In the genomic region with DNA sequence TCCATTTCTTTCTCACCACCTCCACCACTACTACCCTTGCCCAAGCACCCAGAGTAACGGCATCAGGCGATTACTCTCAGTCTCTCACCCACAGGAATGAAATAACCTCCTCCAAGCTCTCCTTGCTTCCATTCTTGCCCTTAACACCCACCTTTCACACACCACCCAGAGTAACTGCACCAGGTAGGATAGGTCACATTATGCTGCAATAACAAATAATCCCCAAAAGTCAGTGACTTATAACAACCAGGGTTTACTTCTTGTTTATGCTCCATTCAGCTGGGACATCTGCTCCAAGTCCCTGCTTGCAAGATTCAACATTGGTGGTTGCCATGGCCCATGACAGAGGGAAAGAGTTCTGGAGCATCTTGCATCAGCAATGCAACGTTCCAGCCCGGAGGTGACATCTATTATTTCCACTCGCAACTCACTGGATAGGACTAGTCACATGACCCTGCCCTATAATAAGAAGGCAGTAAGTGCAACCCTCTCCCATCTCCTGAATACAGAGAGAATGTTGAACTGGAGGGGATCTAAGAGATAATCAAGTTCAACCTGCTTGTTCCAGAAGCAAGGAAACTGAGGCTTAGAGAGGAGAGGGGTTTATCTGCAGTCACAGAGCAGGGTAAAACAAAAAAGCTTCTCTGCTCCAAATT, we compare ENCODE assay signal across 24 cellular contexts.
"Had no signal": no experiment of that assay in that cellular context is flagged by ENCODE, and none has a peak within 500 bp of the region (broad histone marks: within the 10 kb centered on the region; RNA-seq: fewer than 3 reads in every experiment).

No MANE protein-coding gene starts in this region.

- H3K4me3 Mint-ChIP-seq: mesothelial cell of epicardium, naive B cell had no signal

- H3K27ac Mint-ChIP-seq: mesothelial cell of epicardium, naive B cell had no signal

- H3K9me3 Mint-ChIP-seq: mesothelial cell of epicardium had no signal

- H3K4me1 ChIP-seq: colonic mucosa, esophagus muscularis mucosa, foreskin keratinocyte, gastroesophageal sphincter, heart right ventricle, left lung, lower lobe of right lung had no signal

- H3K36me3 Mint-ChIP-seq: mesothelial cell of epicardium, naive B cell had no signal

- H3K27me3 ChIP-seq: colonic mucosa, foreskin keratinocyte had no signal

- ATAC-seq: foreskin keratinocyte, gastroesophageal sphincter, heart right ventricle, left cardiac atrium, left lung, left ventricle myocardium superior, lower lobe of right lung, mucosa of descending colon had no signal

- H3K27ac ChIP-seq: colonic mucosa, dorsolateral prefrontal cortex, esophagus muscularis mucosa, foreskin keratinocyte, gastroesophageal sphincter, heart right ventricle, left lung, lower lobe of right lung had no signal

- FAIRE-seq: endothelial cell of umbilical vein, frontal cortex, islet of Langerhans, keratinocyte had no signal

- DNase-seq: colonic mucosa; cortex of kidney; dermis blood vessel endothelial cell; dorsolateral prefrontal cortex; effector CD4-positive, alpha-beta T cell; effector memory CD4-positive, alpha-beta T cell; foreskin keratinocyte; head of caudate nucleus; heart right ventricle; hippocampal formation; left cardiac atrium; left lung; left ventricle myocardium superior; lower lobe of right lung; mesenchymal stem cell; mucosa of descending colon; naive B cell had no signal

- H3K36me3 ChIP-seq: colonic mucosa, esophagus muscularis mucosa, gastroesophageal sphincter, heart right ventricle, left lung, lower lobe of right lung had no signal

- H3K9me3 ChIP-seq: colonic mucosa, esophagus muscularis mucosa, gastroesophageal sphincter, heart right ventricle, left lung, lower lobe of right lung, mucosa of descending colon had no signal

- H3K4me1 Mint-ChIP-seq: mesothelial cell of epicardium, naive B cell had no signal

- H3K4me3 ChIP-seq: colonic mucosa, dorsolateral prefrontal cortex, esophagus muscularis mucosa, gastroesophageal sphincter, heart right ventricle, left lung, lower lobe of right lung, mucosa of descending colon had no signal
